Comparison of ENCODE assay signal across 21 cellular contexts in the genomic region with DNA sequence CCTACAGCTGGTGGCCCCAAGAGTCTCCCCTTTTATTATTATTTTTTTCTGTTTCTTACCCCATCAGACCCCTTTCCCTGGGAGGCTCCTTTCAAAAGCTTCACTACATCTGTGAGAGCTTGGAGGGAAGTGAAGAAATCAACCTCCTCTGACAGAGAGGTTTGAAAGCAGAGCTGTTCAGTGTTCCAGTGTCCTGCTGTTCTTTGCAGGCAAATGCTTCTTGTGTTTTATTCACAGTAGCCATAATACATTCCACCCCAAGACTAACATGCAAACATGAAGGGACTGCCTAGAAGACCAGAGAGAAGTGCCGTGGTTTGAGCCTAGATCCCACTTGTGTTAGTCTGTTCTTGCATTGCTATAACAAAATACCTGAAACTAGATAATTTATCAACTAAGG.
"Had no signal": no experiment of that assay in that cellular context is flagged by ENCODE, and none has a peak within 500 bp of the region (broad histone marks: within the 10 kb centered on the region; RNA-seq: fewer than 3 reads in every experiment).

No MANE protein-coding gene starts in this region.

- H3K4me3 Mint-ChIP-seq: activated CD8-positive, alpha-beta T cell treated with anti-CD3 and anti-CD28 coated beads for 36 hours; activated naive CD8-positive, alpha-beta T cell; activated T-cell treated with anti-CD3 and anti-CD28 coated beads, Interleukin-2, amount 50 U/mL, for 72 hours; dendritic cell treated with granulocyte-macrophage colony-stimulating factor and Interleukin-4, amounts not matched to agents 40 ng/mL and 50 ng/mL, for 4 days; effector memory CD8-positive, alpha-beta T cell; mesothelial cell of epicardium; stimulated activated naive CD8-positive, alpha-beta T cell treated with anti-CD3 and anti-CD28 coated beads, Interleukin-15, amount 100 ng/mL, for 72 hours; WTC11 had no signal

- H3K9me3 ChIP-seq: gastrocnemius medialis, heart left ventricle, lower lobe of right lung, prostate gland, right lobe of liver, spleen had no signal

- H3K27ac ChIP-seq: epithelial cell of prostate, gastrocnemius medialis, heart left ventricle, lower lobe of right lung, prostate gland, right lobe of liver, spleen had no signal

- H3K27me3 Mint-ChIP-seq: activated naive CD8-positive, alpha-beta T cell; dendritic cell treated with granulocyte-macrophage colony-stimulating factor and Interleukin-4, amounts not matched to agents 40 ng/mL and 50 ng/mL, for 4 days; effector memory CD8-positive, alpha-beta T cell had no signal

- H3K9me3 Mint-ChIP-seq: activated CD8-positive, alpha-beta T cell treated with anti-CD3 and anti-CD28 coated beads for 36 hours; dendritic cell treated with granulocyte-macrophage colony-stimulating factor and Interleukin-4, amounts not matched to agents 40 ng/mL and 50 ng/mL, for 4 days; effector memory CD8-positive, alpha-beta T cell; mesothelial cell of epicardium; WTC11 had no signal

- H3K36me3 Mint-ChIP-seq: mesothelial cell of epicardium, WTC11 had no signal

- ATAC-seq: activated CD8-positive, alpha-beta T cell treated with anti-CD3 and anti-CD28 coated beads for 36 hours; activated T-cell treated with anti-CD3 and anti-CD28 coated beads, Interleukin-2, amount 50 U/mL, for 72 hours; effector memory CD8-positive, alpha-beta T cell; gastrocnemius medialis; heart left ventricle; lower lobe of right lung; right lobe of liver; stimulated activated naive CD8-positive, alpha-beta T cell treated with anti-CD3 and anti-CD28 coated beads, Interleukin-15, amount 100 ng/mL, for 72 hours; WTC11 had no signal

- H3K4me3 ChIP-seq: gastrocnemius medialis, heart left ventricle, lower lobe of right lung, prostate gland, right lobe of liver, spleen had no signal

- H3K4me1 ChIP-seq: right lobe of liver had no signal

- H3K36me3 ChIP-seq: gastrocnemius medialis, heart left ventricle, lower lobe of right lung, prostate gland, right lobe of liver, spleen had no signal

- H3K27ac Mint-ChIP-seq: activated CD8-positive, alpha-beta T cell treated with anti-CD3 and anti-CD28 coated beads for 36 hours; activated naive CD8-positive, alpha-beta T cell; activated T-cell treated with anti-CD3 and anti-CD28 coated beads, Interleukin-2, amount 50 U/mL, for 72 hours; dendritic cell treated with granulocyte-macrophage colony-stimulating factor and Interleukin-4, amounts not matched to agents 40 ng/mL and 50 ng/mL, for 4 days; effector memory CD8-positive, alpha-beta T cell; mesothelial cell of epicardium; stimulated activated naive CD8-positive, alpha-beta T cell treated with anti-CD3 and anti-CD28 coated beads, Interleukin-15, amount 100 ng/mL, for 72 hours; WTC11 had no signal

- DNase-seq: activated CD4-positive, alpha-beta T cell treated with anti-CD3 and anti-CD28 coated beads for 48 hours; activated CD8-positive, alpha-beta memory T cell treated with anti-CD3 and anti-CD28 coated beads, Interleukin-2, amount 50 U/mL, for 4 hours; activated CD8-positive, alpha-beta T cell treated with anti-CD3 and anti-CD28 coated beads for 36 hours; activated gamma-delta T cell; activated T-cell treated with anti-CD3 and anti-CD28 coated beads, Interleukin-2, amount 50 U/mL, for 72 hours; amygdala; effector memory CD8-positive, alpha-beta T cell; gastrocnemius medialis; heart left ventricle; lower lobe of right lung; occipital lobe; right lobe of liver; spleen; stimulated activated naive CD8-positive, alpha-beta T cell treated with anti-CD3 and anti-CD28 coated beads, Interleukin-15, amount 100 ng/mL, for 72 hours; T-helper 2 cell had no signal

- H3K27me3 ChIP-seq: gastrocnemius medialis, heart left ventricle, right lobe of liver, spleen had no signal
